15 cellular contexts compared by ENCODE assay signal in genomic region chr20:14765370-14765701, GRCh38.
DNase-seq lines count a peak whose midpoint lies in the region; ATAC-seq, FAIRE-seq and TF ChIP-seq lines count a peak whose summit lies in the region.
"Had no signal": no experiment of that assay in that cellular context is flagged by ENCODE, and none has a peak within 500 bp of the region (broad histone marks: within the 10 kb centered on the region; RNA-seq: fewer than 3 reads in every experiment).

No MANE protein-coding gene starts in this region.

- H3K4me1 ChIP-seq in neural progenitor cell, result no peaks in the 10 kb centered on the region
- peaks cover 0 to 10% (median 0%) of the 10 kb centered on the region in 4 donors for H3K4me1 ChIP-seq in upper lobe of left lung
- no peaks in the 10 kb centered on the region for H3K4me1 ChIP-seq in Peyer's patch
- H3K4me1 ChIP-seq: Caco-2 had no signal

- H3K79me2 ChIP-seq in neural progenitor cell (ENCODE audit: low read depth), result no peaks in the 10 kb centered on the region

- no peak for TF ChIP-seq CTCF in C4-2B (conservative IDR thresholded peaks at IDR 0.05)
- no peak for TF ChIP-seq CTCF in bronchial epithelial cell (IDR thresholded peaks at IDR 0.05; ENCODE audit: insufficient read depth, low read length, severe bottlenecking)
- no peak for TF ChIP-seq CTCF in neural progenitor cell (IDR thresholded peaks at IDR 0.05)
- no peak for TF ChIP-seq CTCF in upper lobe of left lung (IDR thresholded peaks at IDR 0.05)
- TF ChIP-seq CTCF in Peyer's patch (IDR thresholded peaks at IDR 0.05), result no peak

- H3K36me3 ChIP-seq in bronchial epithelial cell (ENCODE audit: control insufficient read depth, insufficient read depth, low read length), result no peaks in the 10 kb centered on the region
- no peaks in the 10 kb centered on the region for H3K36me3 ChIP-seq in neural progenitor cell
- H3K36me3 ChIP-seq in upper lobe of left lung, result no peaks in the 10 kb centered on the region
- H3K36me3 ChIP-seq in Peyer's patch, result no peaks in the 10 kb centered on the region

- H3K27me3 ChIP-seq in bronchial epithelial cell (ENCODE audit: control insufficient read depth, insufficient read depth, low read length), result no peaks in the 10 kb centered on the region
- no peaks in the 10 kb centered on the region for H3K27me3 ChIP-seq in neural progenitor cell
- no peaks in the 10 kb centered on the region for H3K27me3 ChIP-seq in upper lobe of left lung
- no peaks in the 10 kb centered on the region for H3K27me3 ChIP-seq in Peyer's patch

- 63 to 64% methylated on average over 3 of the region's 3 CpGs for WGBS in upper lobe of left lung, 2 donors

- H3K27me3 Mint-ChIP-seq in neural progenitor cell (ENCODE audit: insufficient read depth, low read depth), result peaks cover 4% of the 10 kb centered on the region
- H3K27me3 Mint-ChIP-seq: CD8-positive, alpha-beta memory T cell had no signal

- TF ChIP-seq POLR2A in upper lobe of left lung (IDR thresholded peaks at IDR 0.05) (no peak), Peyer's patch (IDR thresholded peaks at IDR 0.05) (no peak)

- H3K4me2 ChIP-seq in neural progenitor cell, result no peak overlapping the region

- H3K27ac Mint-ChIP-seq in neural progenitor cell, result peak overlapping the region; percentile 4
- H3K27ac Mint-ChIP-seq: CD8-positive, alpha-beta memory T cell; HFFc6 had no signal

- H3K36me3 Mint-ChIP-seq in neural progenitor cell, result no peaks in the 10 kb centered on the region
- H3K36me3 Mint-ChIP-seq: CD8-positive, alpha-beta memory T cell had no signal

- peak; percentile 26 for DNase-seq in bronchial epithelial cell (ENCODE audit: low read depth)
- no peak for DNase-seq in neural progenitor cell (ENCODE audit: low spot score)
- DNase-seq in upper lobe of left lung, result no peak
- DNase-seq in Peyer's patch, result no peak
- DNase-seq: Caco-2; CD8-positive, alpha-beta memory T cell; DND-41; GF-D8; HCEC 1CT; HFFc6; IMR-90 had no signal

- no peaks in the 10 kb centered on the region for H3F3A ChIP-seq in neural progenitor cell (ENCODE audit: low read depth)

- no peaks in the 10 kb centered on the region for H3K9me3 ChIP-seq in neural progenitor cell (ENCODE audit: low read depth)
- no peaks in the 10 kb centered on the region for H3K9me3 ChIP-seq in upper lobe of left lung
- H3K9me3 ChIP-seq in Peyer's patch, result no peaks in the 10 kb centered on the region
- H3K9me3 ChIP-seq: Caco-2 had no signal

- H3K9me3 Mint-ChIP-seq in neural progenitor cell, result peaks cover 2% of the 10 kb centered on the region

- FAIRE-seq in bronchial epithelial cell (lab: Jason Lieb, UNC), result no peak
- FAIRE-seq: GM19239 had no signal

- no peak for TF ChIP-seq EP300 in upper lobe of left lung (IDR thresholded peaks at IDR 0.05)

- peaks cover 3% of the 10 kb centered on the region for H3K4me1 Mint-ChIP-seq in neural progenitor cell
- H3K4me1 Mint-ChIP-seq: CD8-positive, alpha-beta memory T cell had no signal

- H2AFZ ChIP-seq in neural progenitor cell (replicated peaks), result no peak overlapping the region

- H3K9ac ChIP-seq in neural progenitor cell, result no peak overlapping the region

- H4K20me1 ChIP-seq in neural progenitor cell (ENCODE audit: low read depth), result no peaks in the 10 kb centered on the region

- H3K4me3 Mint-ChIP-seq in neural progenitor cell, result no peak overlapping the region
- H3K4me3 Mint-ChIP-seq: CD8-positive, alpha-beta memory T cell; HFFc6 had no signal

- H3K27ac ChIP-seq in C4-2B, result peak overlapping the region; percentile 50; the same call in 1 of the 2 replicates
- H3K27ac ChIP-seq in neural progenitor cell, result no peak overlapping the region
- peak overlapping the region; percentile 55 to 74 (median 64) for H3K27ac ChIP-seq in upper lobe of left lung
- no peak overlapping the region for H3K27ac ChIP-seq in Peyer's patch

- H3K4me3 ChIP-seq in bronchial epithelial cell (ENCODE audit: low read depth, low read length), result no peak overlapping the region
- H3K4me3 ChIP-seq in neural progenitor cell, result no peak overlapping the region
- H3K4me3 ChIP-seq in upper lobe of left lung, result no peak overlapping the region
- no peak overlapping the region for H3K4me3 ChIP-seq in Peyer's patch

- ATAC-seq in upper lobe of left lung (ENCODE audit: low FRiP score in 2 of 2) (peak in 1 of 2 donors; percentile 5), SK-N-SH treated with all-trans-retinoic acid at 6 μM for 48 hours (no peak), GM21526 (IDR thresholded peaks at IDR 0.05; ENCODE audit: low FRiP score, unreplicated experiment) (no peak)

TF ChIP-seq in SK-N-SH treated with all-trans-retinoic acid at 6 μM for 48 hours, 23 proteins besides CTCF, POLR2A, EP300 and RAD21:
- no peak for TF ChIP-seq PPARA (CRISPR knock-in tag; IDR thresholded peaks at IDR 0.05; ENCODE audit: borderline replicate concordance)
- TF ChIP-seq ZFP3 (CRISPR knock-in tag; IDR thresholded peaks at IDR 0.05), result no peak
- TF ChIP-seq ZFP30 (CRISPR knock-in tag; IDR thresholded peaks at IDR 0.05), result no peak
- TF ChIP-seq BACH2 (CRISPR knock-in tag; IDR thresholded peaks at IDR 0.05; ENCODE audit: borderline replicate concordance), result no peak
- no peak for TF ChIP-seq TCF4 (CRISPR knock-in tag; IDR thresholded peaks at IDR 0.05; ENCODE audit: borderline replicate concordance)
- no peak for TF ChIP-seq RARB (CRISPR knock-in tag; IDR thresholded peaks at IDR 0.05)
- no peak for TF ChIP-seq CREB5 (CRISPR knock-in tag; IDR thresholded peaks at IDR 0.05; ENCODE audit: low read depth)
- no peak for TF ChIP-seq ESRRG (CRISPR knock-in tag; IDR thresholded peaks at IDR 0.05)
- TF ChIP-seq CSDC2 (CRISPR knock-in tag; IDR thresholded peaks at IDR 0.05), result no peak
- no peak for TF ChIP-seq CSRNP3 (CRISPR knock-in tag; IDR thresholded peaks at IDR 0.05)
- TF ChIP-seq OSR1 (CRISPR knock-in tag; IDR thresholded peaks at IDR 0.05), result no peak
- TF ChIP-seq ZNF70 (CRISPR knock-in tag; IDR thresholded peaks at IDR 0.05), result no peak
TF ChIP-seq in SK-N-SH treated with all-trans-retinoic acid at 6 μM for 48 hours: peak in this region for 0.

Comparison
In these comparisons a context has a peak if more than half of its experiments do, and no peak if none do; other contexts are left out.
1. H3K27ac ChIP-seq: peak in C4-2B (single experiment) and upper lobe of left lung (4 of 4); none in neural progenitor cell (single experiment) and Peyer's patch (0 of 4).